18 cellular contexts compared by ENCODE assay signal in genomic region chr5:168786142-168786541, GRCh38.
A peak's percentile ranks its signal among the peaks of the same experiment; 100 is the strongest.
DNase-seq lines count a peak whose midpoint lies in the region; ATAC-seq, FAIRE-seq and TF ChIP-seq lines count a peak whose summit lies in the region.
"Had no signal": no experiment of that assay in that cellular context is flagged by ENCODE, and none has a peak within 500 bp of the region (broad histone marks: within the 10 kb centered on the region; RNA-seq: fewer than 3 reads in every experiment).

No MANE protein-coding gene starts in this region.

- no peak overlapping the region for H2AFZ ChIP-seq in HCT116 (ENCODE audit: low read depth, low read length, poor library complexity, severe bottlenecking)

- no peak for FAIRE-seq in RCC 7860 (lab: Jason Lieb, UNC)
- FAIRE-seq: A549 had no signal

- ATAC-seq in HCT116: peak; percentile 80
- no peak for ATAC-seq in body of pancreas
- ATAC-seq: A549, left colon had no signal

- RAD21 ChIA-PET in HCT116 (lab: Charles Lee; ENCODE audit: low non-redundant PET in 1 of 2, low total read pairs in 2 of 2, uncharacterized antibody in 2 of 2, unreplicated experiment in 2 of 2): no interaction called here

- BruUV-seq in HCT116 (replicated peaks; lab: Mats Ljungman, UMichigan): no TSS peak

- H3K4me2 ChIP-seq in HCT116 (ENCODE audit: low read length): 0 out of 2 replicates have a peak overlapping the region, but pooled peaks have one; percentile 9
- H3K4me2 ChIP-seq: A549 had no signal

- no peaks in the 10 kb centered on the region for H3K79me2 ChIP-seq in HCT116 (ENCODE audit: insufficient read depth, low read length)

- CTCF ChIA-PET in HCT116 (lab: Charles Lee): no interaction called here

- H3K9ac ChIP-seq in HCT116 (ENCODE audit: low read length): no peak overlapping the region

- intact Hi-C loops in HCT116 (cut with micrococcal nuclease) (no loop called here), body of pancreas (cut with DNase I) (no loop called here)

- TF ChIP-seq CTCF in HCT116 (IDR thresholded peaks at IDR 0.05 in 2 of 3, conservative IDR thresholded peaks at IDR 0.05 in 1 of 3; ENCODE audit: borderline replicate concordance in 1 of 3, insufficient read depth in 1 of 3, low read depth in 2 of 3, low read length in 2 of 3): no peak
- TF ChIP-seq CTCF in body of pancreas (IDR thresholded peaks at IDR 0.05): no peak

- no peaks in the 10 kb centered on the region for H4K20me1 ChIP-seq in HCT116 (ENCODE audit: insufficient read depth)

- TF ChIP-seq POLR2A in HCT116 (IDR thresholded peaks at IDR 0.05; ENCODE audit: borderline replicate concordance, extremely low read depth, insufficient read depth, insufficient read length) (no peak), body of pancreas (IDR thresholded peaks at IDR 0.05) (no peak)

- POLR2A ChIA-PET in HCT116 (lab: Charles Lee): no interaction called here

- H3K36me3 ChIP-seq in HCT116 (ENCODE audit: control insufficient read depth in 1 of 2, insufficient read depth in 2 of 2, low read length in 2 of 2) (no peaks in the 10 kb centered on the region), body of pancreas (replicated peaks in 1 of 2; ENCODE audit: insufficient read depth in 1 of 2, low read depth in 2 of 2) (no peaks in the 10 kb centered on the region)
- H3K36me3 ChIP-seq: spleen had no signal

- H3K9me3 ChIP-seq in HCT116 (ENCODE audit: control insufficient read depth in 1 of 2, insufficient read depth in 1 of 2, low read depth in 1 of 2, low read length in 2 of 2): no peaks in the 10 kb centered on the region
- no peaks in the 10 kb centered on the region for H3K9me3 ChIP-seq in body of pancreas
- H3K9me3 ChIP-seq: A549, ascending aorta had no signal

- TF ChIP-seq RAD21 in HCT116 (IDR thresholded peaks at IDR 0.05; ENCODE audit: low read depth): no peak

- H3K4me1 ChIP-seq in HCT116 (ENCODE audit: control insufficient read depth in 1 of 2, insufficient read depth in 2 of 2, low read length in 2 of 2): peaks cover 0 to 12% of the 10 kb centered on the region in 2 experiments; a peak in 2 of 4 replicates
- no peaks in the 10 kb centered on the region for H3K4me1 ChIP-seq in body of pancreas
- H3K4me1 ChIP-seq: A549, ascending aorta, spleen had no signal

- H3K27me3 ChIP-seq in HCT116 (ENCODE audit: insufficient read depth, low read length) (peaks cover 90% of the 10 kb centered on the region), body of pancreas (no peaks in the 10 kb centered on the region)
- H3K27me3 ChIP-seq: ascending aorta had no signal

- no peak overlapping the region for H3K27ac ChIP-seq in HCT116 (ENCODE audit: low read depth, low read length)
- no peak overlapping the region for H3K27ac ChIP-seq in body of pancreas
- H3K27ac ChIP-seq: A549, ascending aorta, C4-2B, spleen had no signal

- WGBS in body of pancreas, 2 donors: 42 to 57% methylated on average over 2 to 3 of the region's 3 CpGs

- no peaks in the 10 kb centered on the region for H3K9me2 ChIP-seq in HCT116 (ENCODE audit: insufficient read depth)

- DNase-seq in A172 (ENCODE audit: low spot score) (peak; percentile 62), HCT116 (ENCODE audit: low read depth, low spot score) (peak; percentile 3), RCC 7860 (ENCODE audit: low spot score) (peak; percentile 39), iris pigment epithelial cell (ENCODE audit: low read depth) (peak; percentile 5), GM19240 (ENCODE audit: insufficient read length, low spot score) (no peak), body of pancreas (no peak), OCI-M1 (lab: John Stamatoyannopoulos, UW) (no peak)
- no peak for DNase-seq in activated CD8-positive, alpha-beta memory T cell treated with anti-CD3 and anti-CD28 coated beads, Interleukin-2, amount 50 U/mL, for 4 hours
- DNase-seq: activated naive CD4-positive, alpha-beta T cell treated with anti-CD3 and anti-CD28 coated beads for 36 hours; DMS153; hippocampal formation; left colon; NCI-H1105; NCI-H524 treated with DMSO at 0.1 percent for 48 hours had no signal

- H3K4me3 ChIP-seq in HCT116 (replicated peaks in 1 of 2; ENCODE audit: low read depth in 1 of 2, low read length in 2 of 2) (no peak overlapping the region), body of pancreas (no peak overlapping the region)
- H3K4me3 ChIP-seq: A549, ascending aorta, spleen had no signal

TF ChIP-seq in HCT116, 20 proteins besides CTCF, POLR2A, EP300 and RAD21:
- TF ChIP-seq YY1 (IDR thresholded peaks at IDR 0.05; ENCODE audit: extremely low read depth, insufficient replicate concordance, low read depth, low read length) (no peak), TCF7L2 (IDR thresholded peaks at IDR 0.05; ENCODE audit: borderline replicate concordance, extremely low read depth, insufficient read depth, insufficient read length) (peak; percentile 26), EZH2 (IDR thresholded peaks at IDR 0.05) (no peak)
- TF ChIP-seq, protein P1, sequence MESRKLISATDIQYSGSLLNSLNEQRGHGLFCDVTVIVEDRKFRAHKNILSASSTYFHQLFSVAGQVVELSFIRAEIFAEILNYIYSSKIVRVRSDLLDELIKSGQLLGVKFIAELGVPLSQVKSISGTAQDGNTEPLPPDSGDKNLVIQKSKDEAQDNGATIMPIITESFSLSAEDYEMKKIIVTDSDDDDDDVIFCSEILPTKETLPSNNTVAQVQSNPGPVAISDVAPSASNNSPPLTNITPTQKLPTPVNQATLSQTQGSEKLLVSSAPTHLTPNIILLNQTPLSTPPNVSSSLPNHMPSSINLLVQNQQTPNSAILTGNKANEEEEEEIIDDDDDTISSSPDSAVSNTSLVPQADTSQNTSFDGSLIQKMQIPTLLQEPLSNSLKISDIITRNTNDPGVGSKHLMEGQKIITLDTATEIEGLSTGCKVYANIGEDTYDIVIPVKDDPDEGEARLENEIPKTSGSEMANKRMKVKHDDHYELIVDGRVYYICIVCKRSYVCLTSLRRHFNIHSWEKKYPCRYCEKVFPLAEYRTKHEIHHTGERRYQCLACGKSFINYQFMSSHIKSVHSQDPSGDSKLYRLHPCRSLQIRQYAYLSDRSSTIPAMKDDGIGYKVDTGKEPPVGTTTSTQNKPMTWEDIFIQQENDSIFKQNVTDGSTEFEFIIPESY (IDR thresholded peaks at IDR 0.05; ENCODE audit: extremely low read depth, insufficient replicate concordance, low read length): no peak

Comparison
In these comparisons a context has a peak if more than half of its experiments do, and no peak if none do; other contexts are left out.
1. DNase-seq: peak in A172 (single experiment), HCT116 (single experiment), RCC 7860 (single experiment) and iris pigment epithelial cell (single experiment); none in GM19240 (single experiment), activated CD8-positive, alpha-beta memory T cell treated with anti-CD3 and anti-CD28 coated beads, Interleukin-2, amount 50 U/mL, for 4 hours (single experiment), body of pancreas (0 of 4) and OCI-M1 (single experiment).